ENCODE assay signal across 16 cellular contexts in the genomic region with DNA sequence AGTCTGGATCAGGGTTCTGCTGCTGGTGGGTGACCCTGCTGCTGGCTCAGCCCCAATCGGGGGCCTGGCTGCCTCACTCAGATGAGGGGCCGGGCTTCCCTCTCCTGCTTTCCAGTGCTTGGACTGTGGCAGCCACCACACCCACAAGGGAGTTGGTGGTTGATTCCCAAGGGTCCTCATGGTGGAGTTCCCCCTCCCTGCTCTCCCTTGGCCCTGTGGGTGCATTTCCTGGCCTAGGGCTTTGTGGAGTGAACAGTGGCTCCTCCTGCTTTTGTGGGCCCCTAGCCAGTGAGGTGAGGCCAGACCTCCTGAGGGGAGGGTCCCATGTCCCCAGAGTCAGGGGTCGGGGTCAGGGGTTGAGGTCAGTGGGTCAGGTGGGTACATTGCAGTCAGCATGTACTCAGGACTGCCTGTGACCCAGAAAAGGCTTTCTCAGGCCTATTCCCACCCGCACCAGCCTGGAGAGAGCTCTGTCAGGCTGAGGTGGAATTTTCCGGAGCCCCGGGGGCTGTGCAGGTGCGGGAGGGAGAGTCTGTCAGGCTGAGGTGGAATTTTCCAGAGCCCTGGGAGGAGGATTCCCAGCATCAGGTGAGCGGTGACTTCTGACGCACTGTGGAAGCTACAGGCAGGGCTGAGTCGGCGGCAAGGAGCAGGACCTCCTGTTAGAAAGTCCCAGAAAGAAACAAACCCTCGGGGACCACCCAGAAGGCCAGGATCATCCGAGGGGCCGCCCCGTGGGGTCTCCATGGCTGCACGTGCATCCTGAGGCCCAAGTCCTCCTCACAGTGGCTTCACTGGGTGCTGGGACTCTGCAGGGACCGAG.
A peak's percentile ranks its signal among the peaks of the same experiment; 100 is the strongest.
DNase-seq lines count a peak whose midpoint lies in the region; ATAC-seq and TF ChIP-seq lines count a peak whose summit lies in the region.
"Had no signal": no experiment of that assay in that cellular context is flagged by ENCODE, and none has a peak within 500 bp of the region (broad histone marks: within the 10 kb centered on the region; RNA-seq: fewer than 3 reads in every experiment).

No MANE protein-coding gene starts in this region.

- H3K18ac ChIP-seq in IMR-90 (ENCODE audit: low read depth, low read length) = no peak overlapping the region
- H3K18ac ChIP-seq in neuronal stem cell (ENCODE audit: low read length) = peak overlapping the region; percentile 68

- intact Hi-C loops in Caco-2 (cut with micrococcal nuclease; ENCODE audit: unreplicated experiment) (no loop called here), IMR-90 (cut with micrococcal nuclease) (no loop called here), body of pancreas (cut with DNase I) (no loop called here)

- H2AFZ ChIP-seq in IMR-90 (replicated peaks; ENCODE audit: low read length, poor library complexity) = peak overlapping the region; percentile 49
- no peak overlapping the region for H2AFZ ChIP-seq in neuronal stem cell (ENCODE audit: low read length)

- H2BK120ac ChIP-seq in IMR-90 (ENCODE audit: low read depth, low read length) (0 out of 2 replicates have a peak overlapping the region, but pooled peaks have one; percentile 44), neuronal stem cell (ENCODE audit: low read depth, low read length) (peak overlapping the region; percentile 13)

- DNase-seq in Caco-2 (peak; percentile 53 to 58), IMR-90 (no peak), body of pancreas (peak in 1 of 4 donors; percentile 28), neuronal stem cell (ENCODE audit: low spot score) (no peak), NOMO-1 (lab: John Stamatoyannopoulos, UW; ENCODE audit: unreplicated experiment in 2 of 2) (no peak), DMS53 (lab: John Stamatoyannopoulos, UW) (no peak), MV-4-11 (lab: John Stamatoyannopoulos, UW) (no peak)
- DNase-seq: activated CD8-positive, alpha-beta memory T cell treated with anti-CD3 and anti-CD28 coated beads, Interleukin-2, amount 50 U/mL, for 4 hours; erythroblast; heart left ventricle; midbrain; NCI-H1417; SK-N-SH had no signal

- ATAC-seq in IMR-90 (ENCODE audit: low read depth) = no peak
- no peak for ATAC-seq in body of pancreas
- ATAC-seq in HG03097 (IDR thresholded peaks at IDR 0.05; ENCODE audit: low FRiP score, unreplicated experiment) = no peak
- ATAC-seq: heart left ventricle had no signal

- no peak overlapping the region for H3K9ac ChIP-seq in IMR-90 (ENCODE audit: low read depth, low read length)
- no peak overlapping the region for H3K9ac ChIP-seq in neuronal stem cell (ENCODE audit: low read depth, low read length, poor library complexity)
- H3K9ac ChIP-seq: SK-N-SH had no signal

- no peak overlapping the region for H3K4me3 Mint-ChIP-seq in Caco-2 (ENCODE audit: unreplicated experiment)

- H3K4me1 ChIP-seq in Caco-2 (peaks cover 5% of the 10 kb centered on the region; the same call in 1 of the 2 replicates), IMR-90 (ENCODE audit: control insufficient read depth, insufficient read depth, low read length) (peaks cover 5% of the 10 kb centered on the region; the same call in 1 of the 2 replicates), body of pancreas (peaks cover 25% of the 10 kb centered on the region), neuronal stem cell (ENCODE audit: control insufficient read depth in 2 of 2, insufficient read depth in 1 of 2, low read depth in 1 of 2, low read length in 2 of 2) (no peaks in the 10 kb centered on the region)

- peak overlapping the region; percentile 70 for H2AK9ac ChIP-seq in IMR-90 (replicated peaks; ENCODE audit: low read depth, low read length, poor library complexity)

- BruUV-seq in Caco-2 (replicated peaks; lab: Mats Ljungman, UMichigan) (no TSS peak), IMR-90 (replicated peaks; lab: Mats Ljungman, UMichigan) (no TSS peak)

- dilution Hi-C loops in IMR-90 (cut with HindIII; ENCODE audit: low sequenced_read_pairs, unreplicated experiment) = no loop called here

- H4K91ac ChIP-seq in IMR-90 (ENCODE audit: insufficient read depth, low read depth, low read length) = no peak overlapping the region
- no peak overlapping the region for H4K91ac ChIP-seq in neuronal stem cell (ENCODE audit: low read depth, low read length, poor library complexity)

- H4K5ac ChIP-seq in IMR-90 (ENCODE audit: low read depth, low read length) = no peak overlapping the region

- H3K36me3 ChIP-seq in Caco-2 (ENCODE audit: control insufficient read depth, insufficient read depth, low read length) (no peaks in the 10 kb centered on the region), IMR-90 (ENCODE audit: control insufficient read depth, insufficient read depth, low read length) (no peaks in the 10 kb centered on the region), body of pancreas (replicated peaks in 1 of 2; ENCODE audit: insufficient read depth in 1 of 2, low read depth in 2 of 2) (no peaks in the 10 kb centered on the region), neuronal stem cell (replicated peaks in 1 of 2; ENCODE audit: control insufficient read depth in 2 of 2, insufficient read depth in 2 of 2, low read length in 2 of 2) (no peaks in the 10 kb centered on the region)
- H3K36me3 ChIP-seq: heart left ventricle, pancreas had no signal

- H3K9me3 ChIP-seq in Caco-2 = no peaks in the 10 kb centered on the region
- H3K9me3 ChIP-seq in IMR-90 (ENCODE audit: control insufficient read depth, insufficient read depth, low read length) = no peaks in the 10 kb centered on the region
- no peaks in the 10 kb centered on the region for H3K9me3 ChIP-seq in body of pancreas
- H3K9me3 ChIP-seq in neuronal stem cell (replicated peaks in 1 of 2; ENCODE audit: control insufficient read depth in 2 of 2, insufficient read depth in 1 of 2, low read depth in 1 of 2, low read length in 2 of 2) = peaks cover 0 to 8% of the 10 kb centered on the region in 2 donors
- H3K9me3 ChIP-seq: heart left ventricle, pancreas, SK-N-SH had no signal

- H2BK20ac ChIP-seq in IMR-90 (ENCODE audit: low read depth, low read length) = no peak overlapping the region

- in situ Hi-C loops in IMR-90 (cut with MboI; ENCODE audit: low sequenced_read_pairs) = no loop called here

- no peak overlapping the region for H3K4me2 ChIP-seq in IMR-90 (ENCODE audit: low read depth, low read length)
- H3K4me2 ChIP-seq in neuronal stem cell (ENCODE audit: insufficient read depth, low read length, poor library complexity, severe bottlenecking) = no peak overlapping the region
- H3K4me2 ChIP-seq: SK-N-SH had no signal

- H3K9me3 Mint-ChIP-seq in Caco-2 (ENCODE audit: unreplicated experiment) = peaks cover 27% of the 10 kb centered on the region

- TF ChIP-seq CTCF in Caco-2 (IDR thresholded peaks at IDR 0.05; ENCODE audit: insufficient read depth in 1 of 2, low read depth in 1 of 2, low read length in 1 of 2, severe bottlenecking in 1 of 2, unreplicated experiment in 1 of 2) (no peak), IMR-90 (conservative IDR thresholded peaks at IDR 0.05; ENCODE audit: low read depth, low read length) (no peak), body of pancreas (IDR thresholded peaks at IDR 0.05) (no peak)

- 0 out of 2 replicates have a peak overlapping the region, but pooled peaks have one; percentile 26 for H3K4ac ChIP-seq in IMR-90 (ENCODE audit: low read depth, low read length)
- no peak overlapping the region for H3K4ac ChIP-seq in neuronal stem cell (ENCODE audit: low read length)

- no peaks in the 10 kb centered on the region for H3K79me1 ChIP-seq in IMR-90 (ENCODE audit: low read depth in 1 of 2, low read length in 2 of 2)
- no peaks in the 10 kb centered on the region for H3K79me1 ChIP-seq in neuronal stem cell (ENCODE audit: low read depth, low read length)

- TF ChIP-seq POLR2A in IMR-90 (IDR thresholded peaks at IDR 0.05; ENCODE audit: low read depth, low read length) = no peak
- no peak for TF ChIP-seq POLR2A in body of pancreas (IDR thresholded peaks at IDR 0.05)

- H2AK5ac ChIP-seq in IMR-90 (ENCODE audit: low read depth, low read length) (peak overlapping the region; percentile 71; the same call in 1 of the 2 replicates), neuronal stem cell (ENCODE audit: low read depth, low read length) (peak overlapping the region; percentile 80)

- no peak overlapping the region for H2BK5ac ChIP-seq in IMR-90 (ENCODE audit: low read depth, low read length, poor library complexity, severe bottlenecking)
- H2BK5ac ChIP-seq in neuronal stem cell (ENCODE audit: low read length) = no peak overlapping the region

- no peaks in the 10 kb centered on the region for H3K27me3 Mint-ChIP-seq in Caco-2 (ENCODE audit: insufficient read depth, unreplicated experiment)

- POLR2A ChIA-PET in Caco-2 (lab: Charles Lee) = no interaction called here
- POLR2A ChIA-PET in IMR-90 (lab: Charles Lee; ENCODE audit: unreplicated experiment) = no interaction called here

- no peak overlapping the region for H3K27ac Mint-ChIP-seq in Caco-2 (ENCODE audit: unreplicated experiment)

- H3K27ac ChIP-seq in IMR-90 (ENCODE audit: insufficient read depth, low read length) (no peak overlapping the region), body of pancreas (peak overlapping the region in 3 of 4 donors; percentile 70 to 82 (median 80)), neuronal stem cell (replicated peaks; ENCODE audit: low read length) (no peak overlapping the region)
- H3K27ac ChIP-seq: C4-2B, heart left ventricle had no signal

- no peak overlapping the region for H2BK12ac ChIP-seq in neuronal stem cell (ENCODE audit: low read length)

- WGBS in IMR-90 (ENCODE audit: extremely low coverage in 2 of 2, insufficient read length in 1 of 2), 2 experiments = 70% methylated on average over 7 of the region's 17 CpGs; no CpG with 5 or more reads in 1 of the 2 experiments
- 77 to 87% methylated on average over 7 to 16 of the region's 17 CpGs for WGBS in body of pancreas, 2 donors
- WGBS in neuronal stem cell (ENCODE audit: extremely low coverage in 2 of 2, insufficient read length in 2 of 2, insufficient replicate concordance in 1 of 2), 2 donors = no CpG with 5 or more reads among the region's 17 CpGs

- H3K36me3 Mint-ChIP-seq in Caco-2 (ENCODE audit: insufficient read depth, unreplicated experiment) = no peaks in the 10 kb centered on the region

- no peak for TF ChIP-seq RAD21 in IMR-90 (IDR thresholded peaks at IDR 0.05; ENCODE audit: low read length)

- no peak overlapping the region for H4K8ac ChIP-seq in IMR-90 (ENCODE audit: low read depth in 2 of 2, low read length in 2 of 2)
- no peak overlapping the region for H4K8ac ChIP-seq in neuronal stem cell (ENCODE audit: low read depth, low read length)

- CTCF ChIA-PET in Caco-2 (lab: Charles Lee) = no interaction called here
- CTCF ChIA-PET in IMR-90 (lab: Yijun Ruan, JAX) = no interaction called here

- H3K14ac ChIP-seq in IMR-90 (replicated peaks; ENCODE audit: low read depth, low read length) = no peak overlapping the region
- H3K14ac ChIP-seq in neuronal stem cell (ENCODE audit: low read length) = no peak overlapping the region

- peaks cover 19% of the 10 kb centered on the region for H3K9me1 ChIP-seq in IMR-90 (ENCODE audit: insufficient read depth, low read length)

- H3K27me3 ChIP-seq in Caco-2 (replicated peaks; ENCODE audit: control insufficient read depth, insufficient read depth, low read length) (no peaks in the 10 kb centered on the region), IMR-90 (ENCODE audit: control insufficient read depth, insufficient read depth, low read length) (no peaks in the 10 kb centered on the region), body of pancreas (no peaks in the 10 kb centered on the region), neuronal stem cell (ENCODE audit: control insufficient read depth in 3 of 3, insufficient read depth in 3 of 3, low read depth in 1 of 3, low read length in 3 of 3) (no peaks in the 10 kb centered on the region)
- H3K27me3 ChIP-seq: pancreas had no signal

- H2BK15ac ChIP-seq in IMR-90 (ENCODE audit: low read depth, low read length) (no peak overlapping the region; the same call in 2 of the 3 replicates), neuronal stem cell (ENCODE audit: low read length) (peak overlapping the region; percentile 59)

- peaks cover 6% of the 10 kb centered on the region for H3K4me1 Mint-ChIP-seq in Caco-2 (ENCODE audit: low read depth, unreplicated experiment)

- no peaks in the 10 kb centered on the region for H4K20me1 ChIP-seq in IMR-90 (ENCODE audit: insufficient read depth, low read length)

- H3K4me3 ChIP-seq in Caco-2 (ENCODE audit: low read depth, low read length) = no peak overlapping the region; the same call in 1 of the 2 replicates
- H3K4me3 ChIP-seq in IMR-90 (ENCODE audit: insufficient read depth, low read depth, low read length) = no peak overlapping the region
- H3K4me3 ChIP-seq in body of pancreas = no peak overlapping the region
- no peak overlapping the region for H3K4me3 ChIP-seq in neuronal stem cell (ENCODE audit: low read length in 2 of 2)
- H3K4me3 ChIP-seq: heart left ventricle, pancreas had no signal

- H3K56ac ChIP-seq in IMR-90 (ENCODE audit: extremely low read depth, insufficient read depth, low read length) = no peak overlapping the region

- H3K23ac ChIP-seq in IMR-90 (ENCODE audit: low read depth, low read length) (no peak overlapping the region), neuronal stem cell (ENCODE audit: low read depth, low read length, poor library complexity) (no peak overlapping the region)

Comparison
In these comparisons a context has a peak if more than half of its experiments do, and no peak if none do; other contexts are left out.
1. DNase-seq: peak in Caco-2 (2 of 2); none in IMR-90 (single experiment), neuronal stem cell (single experiment), NOMO-1 (0 of 2), DMS53 (single experiment) and MV-4-11 (single experiment).
2. H3K27ac ChIP-seq: peak in body of pancreas (3 of 4); none in IMR-90 (single experiment) and neuronal stem cell (single experiment).